Comparison of ENCODE assay signal across 13 cellular contexts in genomic region chr4:7761312-7761711, GRCh38.
DNase-seq lines count a peak whose midpoint lies in the region; ATAC-seq and TF ChIP-seq lines count a peak whose summit lies in the region.
"Had no signal": no experiment of that assay in that cellular context is flagged by ENCODE, and none has a peak within 500 bp of the region (broad histone marks: within the 10 kb centered on the region; RNA-seq: fewer than 3 reads in every experiment).

No MANE protein-coding gene starts in this region.

- H3K27ac ChIP-seq in heart right ventricle = no peak overlapping the region
- peak overlapping the region; percentile 94 for H3K27ac ChIP-seq in Panc1 (ENCODE audit: low read length)
- no peak overlapping the region for H3K27ac ChIP-seq in endodermal cell (ENCODE audit: low read depth, low read length)
- H3K27ac ChIP-seq in stomach smooth muscle (ENCODE audit: low read length) = peak overlapping the region; percentile 37
- H3K27ac ChIP-seq: epithelial cell of prostate, KMS-11, suprapubic skin had no signal

- ATAC-seq in left cardiac atrium (no peak), heart right ventricle (no peak), Panc1 (no peak), HG03521 (IDR thresholded peaks at IDR 0.05; ENCODE audit: unreplicated experiment) (no peak)

- no TSS peak for BruUV-seq in Panc1 (replicated peaks; lab: Mats Ljungman, UMichigan)

- CTCF ChIA-PET in Panc1 (lab: Charles Lee) = interaction anchor here (1.4 kb wide), 1 partner anchor 41 kb away, joined by 5 read pairs; no protein-coding TSS in a partner anchor

- no peak for TF ChIP-seq CTCF in heart right ventricle (IDR thresholded peaks at IDR 0.05)
- no peak for TF ChIP-seq CTCF in Panc1 (IDR thresholded peaks at IDR 0.05)
- no peak for TF ChIP-seq CTCF in endodermal cell (conservative IDR thresholded peaks at IDR 0.05)

- no peaks in the 10 kb centered on the region for H3K27me3 ChIP-seq in heart right ventricle
- H3K27me3 ChIP-seq in Panc1 (ENCODE audit: control insufficient read depth, insufficient read depth, low read length) = no peaks in the 10 kb centered on the region
- no peaks in the 10 kb centered on the region for H3K27me3 ChIP-seq in endodermal cell (ENCODE audit: control insufficient read depth, insufficient read depth, low read length, poor library complexity, severe bottlenecking)
- no peaks in the 10 kb centered on the region for H3K27me3 ChIP-seq in stomach smooth muscle (ENCODE audit: control insufficient read depth in 1 of 2, insufficient read depth in 2 of 2, low read length in 2 of 2)
- H3K27me3 ChIP-seq: suprapubic skin had no signal

- WGBS in heart right ventricle, 2 donors = 85 to 89% methylated on average over 11 of the region's 11 CpGs
- WGBS in endodermal cell (ENCODE audit: insufficient coverage in 1 of 2, insufficient read length in 1 of 2), 2 experiments = 86 to 96% methylated on average over 9 to 11 of the region's 11 CpGs

- H3K4me3 ChIP-seq in heart right ventricle = no peak overlapping the region
- H3K4me3 ChIP-seq in Panc1 (ENCODE audit: low read depth in 2 of 2, low read length in 2 of 2) = no peak overlapping the region
- H3K4me3 ChIP-seq in endodermal cell (ENCODE audit: low read length) = no peak overlapping the region
- no peak overlapping the region for H3K4me3 ChIP-seq in stomach smooth muscle (ENCODE audit: low read length in 2 of 2)
- H3K4me3 ChIP-seq: lung, suprapubic skin had no signal

- H3K36me3 Mint-ChIP-seq in endodermal cell (ENCODE audit: low read depth) = peaks cover 19% of the 10 kb centered on the region

- H3K27me3 Mint-ChIP-seq in endodermal cell (ENCODE audit: insufficient read depth) = no peaks in the 10 kb centered on the region

- in situ Hi-C loops in Panc1 (cut with HindIII; ENCODE audit: low pct_unique_long_range_greater_than_20kb, low sequenced_read_pairs) = no loop called here

- H3K9me3 ChIP-seq in heart right ventricle (no peaks in the 10 kb centered on the region), Panc1 (ENCODE audit: control insufficient read depth, insufficient read depth, low read depth, low read length) (no peaks in the 10 kb centered on the region), endodermal cell (ENCODE audit: control insufficient read depth, low read length) (no peaks in the 10 kb centered on the region), stomach smooth muscle (ENCODE audit: control insufficient read depth in 2 of 2, low read length in 2 of 2) (no peaks in the 10 kb centered on the region)
- H3K9me3 ChIP-seq: suprapubic skin had no signal

- intact Hi-C loops in left cardiac atrium (cut with DNase I) (loop anchor here (2.0 to 5.0 kb wide), 3 partner anchors 41 to 226 kb away; no protein-coding TSS in a partner anchor), heart right ventricle (cut with DNase I) (loop anchor here in 8 of 10 donors (1.0 to 5.0 kb wide), 6 partner anchors 36 to 227 kb away; no protein-coding TSS in a partner anchor), Panc1 (cut with micrococcal nuclease; ENCODE audit: unreplicated experiment) (no loop called here)

- H3K9ac ChIP-seq in endodermal cell (ENCODE audit: extremely low read depth, low read length, poor library complexity, severe bottlenecking) (no peak overlapping the region), stomach smooth muscle (ENCODE audit: low read length in 2 of 2) (no peak overlapping the region)
- H3K9ac ChIP-seq: KMS-11 had no signal

- H3K4me1 Mint-ChIP-seq in endodermal cell = peaks cover 4% of the 10 kb centered on the region

- no peak overlapping the region for H3K27ac Mint-ChIP-seq in endodermal cell
- H3K27ac Mint-ChIP-seq: H9 had no signal

- POLR2A ChIA-PET in Panc1 (lab: Charles Lee) = no interaction called here

- H3K36me3 ChIP-seq in heart right ventricle (peaks cover 0 to 56% (median 0%) of the 10 kb centered on the region in 9 donors), Panc1 (ENCODE audit: control insufficient read depth, insufficient read depth, low read length) (peaks cover 3% of the 10 kb centered on the region; the same call in 1 of the 2 replicates), endodermal cell (ENCODE audit: control insufficient read depth, insufficient read depth, low read length) (peaks cover 37% of the 10 kb centered on the region), stomach smooth muscle (ENCODE audit: control insufficient read depth in 2 of 2, insufficient read depth in 2 of 2, low read length in 2 of 2) (peaks cover 13 to 23% of the 10 kb centered on the region in 2 donors)

- H3K4me1 ChIP-seq in heart right ventricle = peaks cover 2 to 28% (median 11%) of the 10 kb centered on the region in 9 donors
- H3K4me1 ChIP-seq in Panc1 (ENCODE audit: control insufficient read depth, insufficient read depth, low read length) = peaks cover 77% of the 10 kb centered on the region
- H3K4me1 ChIP-seq in endodermal cell (ENCODE audit: control insufficient read depth, insufficient read depth, low read length) = no peaks in the 10 kb centered on the region
- H3K4me1 ChIP-seq in stomach smooth muscle (ENCODE audit: control insufficient read depth, insufficient read depth, low read length) = peaks cover 23% of the 10 kb centered on the region

- H3K9me3 Mint-ChIP-seq in endodermal cell = no peaks in the 10 kb centered on the region
- H3K9me3 Mint-ChIP-seq: H9 had no signal

- DNase-seq in left cardiac atrium (peak; percentile 19), heart right ventricle (no peak), Panc1 (ENCODE audit: low read depth, low spot score) (no peak), endodermal cell (peak; percentile 59), NCI-H1417 treated with DMSO at 0.1 percent for 48 hours (lab: John Stamatoyannopoulos, UW) (no peak)
- DNase-seq: SIG-M5 had no signal

- no peak overlapping the region for H3K4me3 Mint-ChIP-seq in endodermal cell
- H3K4me3 Mint-ChIP-seq: H9 had no signal

Comparison
In these comparisons a context has a peak if more than half of its experiments do, and no peak if none do; other contexts are left out.
1. DNase-seq: peak in left cardiac atrium (single experiment) and endodermal cell (single experiment); none in heart right ventricle (0 of 2), Panc1 (single experiment) and NCI-H1417 treated with DMSO at 0.1 percent for 48 hours (single experiment).
2. H3K27ac ChIP-seq: peak in Panc1 (single experiment) and stomach smooth muscle (single experiment); none in heart right ventricle (0 of 10) and endodermal cell (single experiment).